In genomic region chr9:21516796-21517195, GRCh38 we compare ENCODE assay signal across 26 cellular contexts. TPM values are rescaled to one million over a fixed set of nuclear protein-coding genes. Genes with fewer than 3 reads are reported as not detected.
"Had no signal": no experiment of that assay in that cellular context is flagged by ENCODE, and none has a peak within 500 bp of the region (broad histone marks: within the 10 kb centered on the region; RNA-seq: fewer than 3 reads in every experiment).

No MANE protein-coding gene starts in this region.

- H3K4me1 Mint-ChIP-seq: natural killer cell; stimulated activated effector memory CD8-positive, alpha-beta T cell treated with anti-CD3 and anti-CD28 coated beads, Interleukin-12 subunit alpha, Interleukin-12 subunit beta, amount 100 ng/mL, for 72 hours had no signal

- H3K27ac ChIP-seq: coronary artery, gastrocnemius medialis, lower lobe of right lung, neutrophil, parathyroid adenoma, prostate gland, sigmoid colon, thoracic aorta, tibial nerve, upper lobe of left lung had no signal

- H3K36me3 ChIP-seq: gastrocnemius medialis, lower lobe of right lung, neutrophil, prostate gland, sigmoid colon, thoracic aorta, tibial nerve, upper lobe of left lung had no signal

- H3K27ac Mint-ChIP-seq: natural killer cell; stimulated activated effector memory CD8-positive, alpha-beta T cell treated with anti-CD3 and anti-CD28 coated beads, Interleukin-12 subunit alpha, Interleukin-12 subunit beta, amount 100 ng/mL, for 72 hours; stimulated activated naive CD8-positive, alpha-beta T cell treated with anti-CD3 and anti-CD28 coated beads, Interleukin-15, Interleukin-2, amounts not matched to agents 100 ng/mL and 50 ng/mL, for 24 hours had no signal

- ATAC-seq: gastrocnemius medialis; left ventricle myocardium superior; lower lobe of right lung; natural killer cell; right cardiac atrium; stimulated activated effector memory CD8-positive, alpha-beta T cell treated with anti-CD3 and anti-CD28 coated beads, Interleukin-12 subunit alpha, Interleukin-12 subunit beta, amount 100 ng/mL, for 72 hours had no signal

- H3K4me1 ChIP-seq: gastrocnemius medialis, lower lobe of right lung, parathyroid adenoma, prostate gland, sigmoid colon, tibial nerve, upper lobe of left lung had no signal

- H3K27me3 ChIP-seq: gastrocnemius medialis, sigmoid colon, tibial nerve, upper lobe of left lung had no signal

- H3K9me3 Mint-ChIP-seq: natural killer cell; stimulated activated effector memory CD8-positive, alpha-beta T cell treated with anti-CD3 and anti-CD28 coated beads, Interleukin-12 subunit alpha, Interleukin-12 subunit beta, amount 100 ng/mL, for 72 hours had no signal

- FAIRE-seq: keratinocyte, urothelium cell line had no signal

- H3K36me3 Mint-ChIP-seq: natural killer cell; stimulated activated effector memory CD8-positive, alpha-beta T cell treated with anti-CD3 and anti-CD28 coated beads, Interleukin-12 subunit alpha, Interleukin-12 subunit beta, amount 100 ng/mL, for 72 hours had no signal

- H3K27me3 Mint-ChIP-seq: stimulated activated naive CD8-positive, alpha-beta T cell treated with anti-CD3 and anti-CD28 coated beads, Interleukin-15, Interleukin-2, amounts not matched to agents 100 ng/mL and 50 ng/mL, for 24 hours had no signal

- H3K4me3 ChIP-seq: coronary artery, gastrocnemius medialis, lower lobe of right lung, prostate gland, sigmoid colon, thoracic aorta, tibial nerve, upper lobe of left lung had no signal

- H3K9me3 ChIP-seq: gastrocnemius medialis, lower lobe of right lung, neutrophil, prostate gland, sigmoid colon, thoracic aorta, tibial nerve, upper lobe of left lung had no signal

- H3K4me3 Mint-ChIP-seq: natural killer cell; stimulated activated effector memory CD8-positive, alpha-beta T cell treated with anti-CD3 and anti-CD28 coated beads, Interleukin-12 subunit alpha, Interleukin-12 subunit beta, amount 100 ng/mL, for 72 hours; stimulated activated naive CD8-positive, alpha-beta T cell treated with anti-CD3 and anti-CD28 coated beads, Interleukin-15, Interleukin-2, amounts not matched to agents 100 ng/mL and 50 ng/mL, for 24 hours had no signal

- DNase-seq: dermis blood vessel endothelial cell; effector memory CD4-positive, alpha-beta T cell; gastrocnemius medialis; head of caudate nucleus; left ventricle myocardium superior; lower lobe of right lung; natural killer cell; right cardiac atrium; sigmoid colon; stimulated activated CD4-positive, alpha-beta T cell treated with anti-CD3 and anti-CD28 coated beads, Interleukin-2, amount 100 ng/mL, for 24 hours; stimulated activated CD4-positive, alpha-beta T cell treated with anti-CD3 and anti-CD28 coated beads, Interleukin-4, amount 100 ng/mL, for 24 hours; upper lobe of left lung had no signal

RNA-seq across cellular contexts. Expression of gene IFNE, which starts 34.7 kb away (rescaled TPM):
- total RNA-seq: gastrocnemius medialis, left ventricle myocardium superior, lower lobe of right lung, mesenteric fat pad, mononuclear cell, natural killer cell, prostate gland, right cardiac atrium, sigmoid colon, skeletal muscle tissue, thoracic aorta, tibial nerve, upper lobe of left lung had no signal
- polyA plus RNA-seq: neural cell, right cardiac atrium, sigmoid colon had no signal
